Comparison of ENCODE assay signal across 21 cellular contexts in genomic region chr17:65496801-65497200, GRCh38.
"Had no signal": no experiment of that assay in that cellular context is flagged by ENCODE, and none has a peak within 500 bp of the region (broad histone marks: within the 10 kb centered on the region; RNA-seq: fewer than 3 reads in every experiment).

No MANE protein-coding gene starts in this region.

- ATAC-seq: left lung; lower lobe of right lung; naive thymus-derived CD8-positive, alpha-beta T cell; right lobe of liver; stimulated activated memory B cell treated with anti-CD40 and anti-IgM and Interleukin-4, amounts not matched to agents 10 μg/mL and 1 μg/mL and 100 μg/mL, for 72 hours; stimulated activated naive CD8-positive, alpha-beta T cell treated with anti-CD3 and anti-CD28 coated beads, Interleukin-15, amount 100 ng/mL, for 72 hours had no signal

- DNase-seq: hippocampal formation; kidney; left colon; left lung; lower lobe of right lung; mammary epithelial cell; mesenchymal stem cell; naive thymus-derived CD8-positive, alpha-beta T cell; ovary; right lobe of liver; stimulated activated CD4-positive, alpha-beta T cell treated with anti-CD3 and anti-CD28 coated beads, Interleukin-1b, Interleukin-23, amount 100 ng/mL, for 48 hours; stimulated activated CD4-positive, alpha-beta T cell treated with anti-CD3 and anti-CD28 coated beads, Interleukin-2, amount 100 ng/mL, for 48 hours; stimulated activated CD4-positive, alpha-beta T cell treated with anti-CD3 and anti-CD28 coated beads, Interleukin-4, amount 100 ng/mL, for 4 hours; stimulated activated CD8-positive, alpha-beta memory T cell treated with anti-CD3 and anti-CD28 coated beads, Interleukin-4, amount 100 ng/mL, for 48 hours; stimulated activated naive CD4-positive, alpha-beta T cell treated with Interleukin-2 at 50 U/mL for 16 hours; stimulated activated naive CD8-positive, alpha-beta T cell treated with anti-CD3 and anti-CD28 coated beads, Interleukin-15, amount 100 ng/mL, for 72 hours; substantia nigra; uterus had no signal

- H3K9me3 Mint-ChIP-seq: naive thymus-derived CD8-positive, alpha-beta T cell; stimulated activated naive CD8-positive, alpha-beta T cell treated with anti-CD3 and anti-CD28 coated beads, Interleukin-15, amount 100 ng/mL, for 72 hours; type B pancreatic cell had no signal

- H3K4me3 Mint-ChIP-seq: stimulated activated memory B cell treated with anti-CD40 and anti-IgM and Interleukin-4, amounts not matched to agents 10 μg/mL and 1 μg/mL and 100 μg/mL, for 72 hours; stimulated activated naive CD8-positive, alpha-beta T cell treated with anti-CD3 and anti-CD28 coated beads, Interleukin-15, amount 100 ng/mL, for 72 hours had no signal

- H3K27ac Mint-ChIP-seq: progenitor cell of endocrine pancreas; stimulated activated memory B cell treated with anti-CD40 and anti-IgM and Interleukin-4, amounts not matched to agents 10 μg/mL and 1 μg/mL and 100 μg/mL, for 72 hours; stimulated activated naive CD8-positive, alpha-beta T cell treated with anti-CD3 and anti-CD28 coated beads, Interleukin-15, amount 100 ng/mL, for 72 hours; type B pancreatic cell had no signal

- H3K36me3 Mint-ChIP-seq: naive thymus-derived CD8-positive, alpha-beta T cell; stimulated activated memory B cell treated with anti-CD40 and anti-IgM and Interleukin-4, amounts not matched to agents 10 μg/mL and 1 μg/mL and 100 μg/mL, for 72 hours; type B pancreatic cell had no signal

- H3K4me1 Mint-ChIP-seq: stimulated activated memory B cell treated with anti-CD40 and anti-IgM and Interleukin-4, amounts not matched to agents 10 μg/mL and 1 μg/mL and 100 μg/mL, for 72 hours had no signal

- H3K27me3 Mint-ChIP-seq: type B pancreatic cell had no signal
